Comparison of ENCODE assay signal across 18 cellular contexts in the genomic region with DNA sequence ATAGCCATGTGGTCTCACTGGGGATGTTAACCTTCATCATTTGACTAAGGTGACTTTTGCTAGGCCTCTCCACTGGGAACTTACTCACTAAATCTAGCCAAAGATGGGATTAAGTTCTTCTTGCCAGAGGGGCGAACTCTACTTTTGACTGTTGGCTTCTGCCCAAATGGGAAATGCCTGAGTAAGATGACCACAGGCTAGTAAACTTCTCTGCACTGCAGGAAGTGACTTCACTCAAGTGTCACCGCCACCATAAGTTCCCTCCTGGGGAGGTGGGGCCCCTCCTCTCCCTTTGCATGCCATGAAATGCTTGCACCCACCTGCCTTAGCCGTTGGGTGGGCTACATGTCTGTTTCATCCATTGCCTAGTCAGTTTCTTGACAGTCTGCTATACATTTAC.
DNase-seq lines count a peak whose midpoint lies in the region; ATAC-seq, FAIRE-seq and TF ChIP-seq lines count a peak whose summit lies in the region.
"Had no signal": no experiment of that assay in that cellular context is flagged by ENCODE, and none has a peak within 500 bp of the region (broad histone marks: within the 10 kb centered on the region; RNA-seq: fewer than 3 reads in every experiment).

No MANE protein-coding gene starts in this region.

- H3K4me1 ChIP-seq in GM23248 (ENCODE audit: insufficient read depth) = peaks cover 14% of the 10 kb centered on the region
- H3K4me1 ChIP-seq in PC-3 (ENCODE audit: insufficient read depth, low read length) = no peaks in the 10 kb centered on the region
- peaks cover 26% of the 10 kb centered on the region for H3K4me1 ChIP-seq in endothelial cell of umbilical vein (ENCODE audit: control insufficient read depth, extremely low read depth, insufficient read depth, low read length)
- H3K4me1 ChIP-seq in spleen = peaks cover 0 to 3% (median 0%) of the 10 kb centered on the region in 6 donors

- ATAC-seq in PC-3 = no peak
- ATAC-seq in activated naive CD8-positive, alpha-beta T cell treated with anti-CD3 and anti-CD28 coated beads, Interleukin-2, amount 50 U/mL, for 24 hours = no peak
- ATAC-seq: GM23338 had no signal

- H3K9me3 Mint-ChIP-seq in activated naive CD8-positive, alpha-beta T cell treated with anti-CD3 and anti-CD28 coated beads, Interleukin-2, amount 50 U/mL, for 24 hours = no peaks in the 10 kb centered on the region
- H3K9me3 Mint-ChIP-seq: GM23338, IgD-negative memory B cell had no signal

- in situ Hi-C loops in GM23248 (cut with MboI) = no loop called here

- H3K27ac ChIP-seq in GM23248 (no peak overlapping the region), PC-3 (ENCODE audit: low read length) (no peak overlapping the region), endothelial cell of umbilical vein (ENCODE audit: insufficient read depth, low read depth, low read length) (peak overlapping the region; percentile 57), spleen (no peak overlapping the region)
- H3K27ac ChIP-seq: ascending aorta, tibial nerve had no signal

- H3K27me3 ChIP-seq in GM23248 (replicated peaks; ENCODE audit: insufficient read depth) (no peaks in the 10 kb centered on the region), PC-3 (ENCODE audit: low read length) (no peaks in the 10 kb centered on the region), endothelial cell of umbilical vein (ENCODE audit: control insufficient read depth in 2 of 2, insufficient read depth in 2 of 2, low read length in 2 of 2) (no peaks in the 10 kb centered on the region), spleen (replicated peaks in 1 of 7) (no peaks in the 10 kb centered on the region)
- H3K27me3 ChIP-seq: ascending aorta, tibial nerve had no signal

- dilution Hi-C loops in endothelial cell of umbilical vein (cut with MboI; ENCODE audit: extremely low pct_ligation_motif_present, low sequenced_read_pairs) = no loop called here

- intact Hi-C loops in PC-3 (cut with micrococcal nuclease) (no loop called here), endothelial cell of umbilical vein (cut with micrococcal nuclease) (no loop called here), spleen (cut with DNase I; ENCODE audit: low total_unique reads) (no loop called here)

- POLR2A ChIA-PET in PC-3 (lab: Charles Lee; ENCODE audit: unreplicated experiment) = no interaction called here
- POLR2A ChIA-PET in endothelial cell of umbilical vein (lab: Charles Lee) = no interaction called here

- H3K4me2 ChIP-seq in GM23248 (ENCODE audit: unreplicated experiment) (no peak overlapping the region), PC-3 (ENCODE audit: low read length) (no peak overlapping the region), endothelial cell of umbilical vein (ENCODE audit: insufficient read depth, low read length) (peak overlapping the region; percentile 34)
- H3K4me2 ChIP-seq: GM23338 had no signal

- no peaks in the 10 kb centered on the region for H3K27me3 Mint-ChIP-seq in activated naive CD8-positive, alpha-beta T cell treated with anti-CD3 and anti-CD28 coated beads, Interleukin-2, amount 50 U/mL, for 24 hours
- H3K27me3 Mint-ChIP-seq: IgD-negative memory B cell had no signal

- peak; percentile 65 for DNase-seq in GM23248
- DNase-seq in PC-3 = peak; percentile 10
- DNase-seq in endothelial cell of umbilical vein (ENCODE audit: low read depth, low spot score) = peak; percentile 50
- DNase-seq in skeletal muscle cell (ENCODE audit: low read depth) = peak; percentile 55
- DNase-seq in activated naive CD8-positive, alpha-beta T cell treated with anti-CD3 and anti-CD28 coated beads, Interleukin-2, amount 50 U/mL, for 24 hours = no peak
- DNase-seq in spleen = no peak
- DNase-seq in NCI-H1105 treated with DMSO at 0.1 percent for 48 hours (lab: John Stamatoyannopoulos, UW) = no peak
- no peak for DNase-seq in cerebellar cortex (ENCODE audit: low spot score)
- DNase-seq: activated CD4-positive, alpha-beta T cell treated with anti-CD3 and anti-CD28 coated beads, Interleukin-2, amount 50 U/mL, for 1 hour; NCI-H2107; nucleus accumbens; T-helper 1 cell had no signal

- H3K79me2 ChIP-seq in GM23248 (ENCODE audit: insufficient read depth) (no peaks in the 10 kb centered on the region; the same call in 1 of the 2 replicates), PC-3 (ENCODE audit: low read length) (no peaks in the 10 kb centered on the region), endothelial cell of umbilical vein (ENCODE audit: control insufficient read depth, insufficient read depth, low read length) (no peaks in the 10 kb centered on the region)

- H3K36me3 ChIP-seq in GM23248 (ENCODE audit: low read depth) = no peaks in the 10 kb centered on the region
- no peaks in the 10 kb centered on the region for H3K36me3 ChIP-seq in PC-3 (ENCODE audit: low read depth, low read length)
- H3K36me3 ChIP-seq in endothelial cell of umbilical vein (ENCODE audit: control insufficient read depth in 2 of 2, extremely low read depth in 1 of 2, insufficient read depth in 2 of 2, low read length in 2 of 2) = no peaks in the 10 kb centered on the region
- no peaks in the 10 kb centered on the region for H3K36me3 ChIP-seq in spleen
- H3K36me3 ChIP-seq: ascending aorta, tibial nerve had no signal

- no peaks in the 10 kb centered on the region for H3K4me1 Mint-ChIP-seq in activated naive CD8-positive, alpha-beta T cell treated with anti-CD3 and anti-CD28 coated beads, Interleukin-2, amount 50 U/mL, for 24 hours
- H3K4me1 Mint-ChIP-seq: IgD-negative memory B cell had no signal

- H3K4me3 Mint-ChIP-seq in activated naive CD8-positive, alpha-beta T cell treated with anti-CD3 and anti-CD28 coated beads, Interleukin-2, amount 50 U/mL, for 24 hours = no peak overlapping the region
- H3K4me3 Mint-ChIP-seq: GM23338, IgD-negative memory B cell had no signal

- H3K9me2 ChIP-seq in GM23248 (ENCODE audit: insufficient read depth) (no peaks in the 10 kb centered on the region), PC-3 (replicated peaks; ENCODE audit: low read length) (no peaks in the 10 kb centered on the region)

- H3F3A ChIP-seq in GM23248 (ENCODE audit: insufficient read depth) (peaks cover 12% of the 10 kb centered on the region; the same call in 1 of the 2 replicates), PC-3 (ENCODE audit: low read length, unreplicated experiment) (no peaks in the 10 kb centered on the region)

- H3K9me3 ChIP-seq in GM23248 (ENCODE audit: low read depth) = no peaks in the 10 kb centered on the region
- peaks cover 18% of the 10 kb centered on the region for H3K9me3 ChIP-seq in PC-3 (ENCODE audit: low read length)
- no peaks in the 10 kb centered on the region for H3K9me3 ChIP-seq in endothelial cell of umbilical vein (replicated peaks; ENCODE audit: control insufficient read depth, insufficient read depth, low read length)
- no peaks in the 10 kb centered on the region for H3K9me3 ChIP-seq in spleen
- H3K9me3 ChIP-seq: ascending aorta, tibial nerve had no signal

- CTCF ChIA-PET in PC-3 (lab: Charles Lee) (no interaction called here), endothelial cell of umbilical vein (lab: Charles Lee) (interaction anchor here (2.2 kb wide), 1 partner anchor 49 kb away, joined by 5 read pairs; no protein-coding TSS in a partner anchor)

- no peak for TF ChIP-seq POLR2A in endothelial cell of umbilical vein (IDR thresholded peaks at IDR 0.05; ENCODE audit: low read depth, low read length)
- TF ChIP-seq POLR2A in spleen (IDR thresholded peaks at IDR 0.05) = no peak

- H3K36me3 Mint-ChIP-seq in activated naive CD8-positive, alpha-beta T cell treated with anti-CD3 and anti-CD28 coated beads, Interleukin-2, amount 50 U/mL, for 24 hours (ENCODE audit: low read depth) = no peaks in the 10 kb centered on the region
- H3K36me3 Mint-ChIP-seq: IgD-negative memory B cell had no signal

- H4K20me1 ChIP-seq in GM23248 (ENCODE audit: insufficient read depth) (peaks cover 5% of the 10 kb centered on the region; the same call in 1 of the 2 replicates), PC-3 (ENCODE audit: low read length) (no peaks in the 10 kb centered on the region), endothelial cell of umbilical vein (replicated peaks; ENCODE audit: control insufficient read depth, extremely low read depth, insufficient read depth, low read length) (no peaks in the 10 kb centered on the region)

- WGBS in GM23248 (ENCODE audit: low coverage in 1 of 2, low lambda C conversion rate in 2 of 2, missing lambda C conversion rate in 2 of 2), 2 experiments = 46 to 49% methylated on average over 3 of the region's 3 CpGs
- 43 to 70% (median 58%) methylated on average over 3 of the region's 3 CpGs for WGBS in spleen, 5 donors

- no peak overlapping the region for H3K9ac ChIP-seq in GM23248
- H3K9ac ChIP-seq in PC-3 (ENCODE audit: low read length) = no peak overlapping the region
- no peak overlapping the region for H3K9ac ChIP-seq in endothelial cell of umbilical vein (replicated peaks; ENCODE audit: extremely low read depth, insufficient read depth, low read length)

- no peak overlapping the region for H3K27ac Mint-ChIP-seq in activated naive CD8-positive, alpha-beta T cell treated with anti-CD3 and anti-CD28 coated beads, Interleukin-2, amount 50 U/mL, for 24 hours
- H3K27ac Mint-ChIP-seq: GM23338, IgD-negative memory B cell had no signal

- no peak overlapping the region for H3K4me3 ChIP-seq in GM23248
- no peak overlapping the region for H3K4me3 ChIP-seq in PC-3 (ENCODE audit: low read length)
- no peak overlapping the region for H3K4me3 ChIP-seq in endothelial cell of umbilical vein (replicated peaks in 1 of 3; ENCODE audit: insufficient read depth in 1 of 3, low read depth in 1 of 3, low read length in 3 of 3)
- no peak overlapping the region for H3K4me3 ChIP-seq in skeletal muscle cell (ENCODE audit: low read depth, low read length)
- no peak overlapping the region for H3K4me3 ChIP-seq in spleen
- H3K4me3 ChIP-seq: ascending aorta, GM23338, tibial nerve had no signal

- no peak for TF ChIP-seq CTCF in PC-3 (conservative IDR thresholded peaks at IDR 0.05; ENCODE audit: low read depth, low read length)
- no peak for TF ChIP-seq CTCF in endothelial cell of umbilical vein (IDR thresholded peaks at IDR 0.05; ENCODE audit: extremely low read depth in 1 of 2, insufficient read depth in 1 of 2, low read depth in 1 of 2, low read length in 2 of 2)
- TF ChIP-seq CTCF in spleen (IDR thresholded peaks at IDR 0.05 in 8 of 11, conservative IDR thresholded peaks at IDR 0.05 in 3 of 11) = no peak

- BruUV-seq in PC-3 (replicated peaks; lab: Mats Ljungman, UMichigan) = no TSS peak
- BruUV-seq in endothelial cell of umbilical vein (replicated peaks; lab: Mats Ljungman, UMichigan) = no TSS peak

- no peaks in the 10 kb centered on the region for H3K9me1 ChIP-seq in endothelial cell of umbilical vein (replicated peaks; ENCODE audit: control insufficient read depth, extremely low read depth, insufficient read depth, low read length)

- FAIRE-seq in endothelial cell of umbilical vein (lab: Jason Lieb, UNC) = no peak
- FAIRE-seq: endometrium, GM12891 had no signal

- no peak overlapping the region for H2AFZ ChIP-seq in GM23248
- H2AFZ ChIP-seq in PC-3 (ENCODE audit: low read length) = no peak overlapping the region
- peak overlapping the region; percentile 52 for H2AFZ ChIP-seq in endothelial cell of umbilical vein (ENCODE audit: low read depth, low read length)
- H2AFZ ChIP-seq: GM23338 had no signal

TF ChIP-seq in endothelial cell of umbilical vein, 7 proteins besides CTCF, POLR2A, EP300 and RAD21 (continues in another document):
- TF ChIP-seq FOS (IDR thresholded peaks at IDR 0.05; ENCODE audit: borderline replicate concordance, insufficient read depth, low read length) = peak; percentile 51
- no peak for TF ChIP-seq MYC (IDR thresholded peaks at IDR 0.05; ENCODE audit: low read depth, low read length)

Comparison
In these comparisons a context has a peak if more than half of its experiments do, and no peak if none do; other contexts are left out.
1. DNase-seq: peak in GM23248 (single experiment), PC-3 (single experiment), endothelial cell of umbilical vein (single experiment) and skeletal muscle cell (single experiment); none in activated naive CD8-positive, alpha-beta T cell treated with anti-CD3 and anti-CD28 coated beads, Interleukin-2, amount 50 U/mL, for 24 hours (single experiment), spleen (single experiment), NCI-H1105 treated with DMSO at 0.1 percent for 48 hours (single experiment) and cerebellar cortex (single experiment).